In the genomic region with DNA sequence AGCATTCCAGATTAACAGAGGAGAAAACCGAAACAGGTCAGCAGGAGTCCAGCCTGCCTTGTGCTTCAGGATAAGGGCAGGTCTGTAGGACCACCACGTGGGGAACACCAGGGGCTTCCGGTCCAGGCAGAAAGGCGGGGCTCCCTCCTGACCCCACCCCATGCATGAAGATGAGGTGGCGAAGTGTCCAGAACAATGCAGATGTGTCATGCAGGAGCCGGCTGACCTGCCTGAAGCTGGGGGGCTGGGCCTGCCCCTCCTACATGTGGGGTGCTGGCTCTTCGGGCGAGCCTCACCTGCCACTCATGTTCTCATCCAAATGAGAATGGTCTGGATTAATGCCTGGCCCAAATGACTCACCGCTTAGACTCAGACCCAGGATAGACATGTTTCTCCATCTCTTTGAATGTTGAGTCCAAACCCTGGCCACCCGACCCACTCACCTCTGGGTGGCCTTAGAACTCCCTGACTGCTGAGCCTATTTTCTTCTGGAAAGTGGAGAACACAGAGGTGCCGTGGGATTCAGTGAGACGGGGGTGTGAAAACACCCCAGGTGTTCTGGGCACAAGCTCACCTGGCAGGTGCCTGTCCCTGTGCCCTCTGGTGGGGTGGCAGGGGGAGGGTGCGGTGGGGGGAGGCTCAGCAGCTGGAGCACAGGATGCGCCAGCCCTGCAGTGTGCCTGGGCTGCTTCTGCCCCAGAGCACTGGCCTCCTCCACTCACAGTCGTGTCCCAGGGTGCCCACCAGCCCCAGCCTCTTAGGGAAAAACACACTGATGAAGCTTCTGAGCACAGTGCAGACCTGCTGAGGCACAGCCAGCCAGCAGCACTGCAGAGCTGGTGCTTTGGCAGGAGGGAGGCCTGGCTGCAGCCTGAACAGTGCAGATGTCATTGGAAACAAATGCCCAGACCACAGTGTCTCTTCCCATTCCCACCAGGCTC, we compare ENCODE assay signal across 19 cellular contexts. TPM values are rescaled to one million over a fixed set of nuclear protein-coding genes. Genes with fewer than 3 reads are reported as not detected.
"Had no signal": no experiment of that assay in that cellular context is flagged by ENCODE, and none has a peak within 500 bp of the region (broad histone marks: within the 10 kb centered on the region; RNA-seq: fewer than 3 reads in every experiment).

No MANE protein-coding gene starts in this region.

- DNase-seq: activated CD4-positive, alpha-beta memory T cell treated with anti-CD3 and anti-CD28 coated beads for 36 hours; activated CD4-positive, alpha-beta T cell treated with anti-CD3 and anti-CD28 coated beads for 48 hours; activated naive CD4-positive, alpha-beta T cell; activated naive CD8-positive, alpha-beta T cell treated with anti-CD3 and anti-CD28 coated beads, Interleukin-2, amount 10 ng/mL, durations not matched to agents 7 days and 5 days; activated T-cell treated with anti-CD3 and anti-CD28 coated beads, Interleukin-2, amount 50 U/mL, for 4 hours; amniotic stem cell; cerebellar nuclear complex; erythroblast; foreskin fibroblast; naive thymus-derived CD8-positive, alpha-beta T cell; ovary; stimulated activated CD4-positive, alpha-beta T cell treated with anti-CD3 and anti-CD28 coated beads, Interleukin-1b, Interleukin-23, amount 100 ng/mL, for 48 hours; substantia nigra; thyroid gland had no signal

- ATAC-seq: activated T-cell treated with anti-CD3 and anti-CD28 coated beads, Interleukin-2, amount 50 U/mL, for 4 hours; left lobe of liver; naive thymus-derived CD8-positive, alpha-beta T cell had no signal

- H3K4me3 ChIP-seq: lung, ovary, prostate gland, thyroid gland had no signal

- H3K4me1 ChIP-seq: prostate gland, thyroid gland had no signal

- H3K27ac ChIP-seq: ovary, prostate gland, thyroid gland had no signal

- H3K27me3 ChIP-seq: ovary, thyroid gland had no signal

- H3K9me3 ChIP-seq: ovary, prostate gland, thyroid gland had no signal

- H3K36me3 ChIP-seq: ovary, prostate gland, thyroid gland had no signal

RNA-seq across cellular contexts. Expression of gene GDF10, which starts 55.2 kb away (rescaled TPM):
- total RNA-seq: bronchial epithelial cell; T-helper 2 cell treated with Interferon-gamma antibody and Interleukin-4, amounts not matched to agents 100 ng/mL and 5 ng/mL, for 36 hours had no signal
